ENCODE assay signal across 23 cellular contexts in genomic region chr1:150288822-150289221, GRCh38. TPM values are rescaled to one million over a fixed set of nuclear protein-coding genes. Genes with fewer than 3 reads are reported as not detected.
DNase-seq lines count a peak whose midpoint lies in the region; ATAC-seq, FAIRE-seq and TF ChIP-seq lines count a peak whose summit lies in the region.
"Had no signal": no experiment of that assay in that cellular context is flagged by ENCODE, and none has a peak within 500 bp of the region (broad histone marks: within the 10 kb centered on the region; RNA-seq: fewer than 3 reads in every experiment).

No MANE protein-coding gene starts in this region.

- peak overlapping the region; percentile 86 for H2AFZ ChIP-seq in K562 (ENCODE audit: low read depth, low read length)

- H3K4me1 ChIP-seq in HEK293 (ENCODE audit: control insufficient read depth, insufficient read depth, low read length) (no peaks in the 10 kb centered on the region), K562 (replicated peaks in 1 of 2; ENCODE audit: control insufficient read depth in 2 of 2, insufficient read depth in 2 of 2, low read length in 2 of 2) (peaks cover 14 to 30% of the 10 kb centered on the region in 2 experiments)
- H3K4me1 ChIP-seq: BE2C had no signal

- CTCF ChIA-PET in HEK293 (lab: Yijun Ruan, JAX) (interaction anchor here (1.2 kb wide), 1 partner anchor 33 kb away, joined by 7 read pairs; no protein-coding TSS in a partner anchor), K562 (lab: Yijun Ruan, JAX; ENCODE audit: low intra/inter-chr PET ratio) (no interaction called here)

- 34% methylated on average over 4 of the region's 4 CpGs for WGBS in K562 (ENCODE audit: insufficient coverage, low coverage, missing lambda C conversion rate)

- intact Hi-C loops in K562 (cut with micrococcal nuclease): no loop called here

- no peaks in the 10 kb centered on the region for H4K20me1 ChIP-seq in K562 (replicated peaks; ENCODE audit: control insufficient read depth, insufficient read depth, low read length)
- H4K20me1 ChIP-seq: BLaER1 treated with 17β-estradiol and CSF1 and Interleukin-3, amounts not matched to agents 10 nM and 100 nM had no signal

- H3K9ac ChIP-seq in K562 (ENCODE audit: insufficient read depth in 1 of 2, low read depth in 2 of 2, low read length in 2 of 2): no peak overlapping the region
- H3K9ac ChIP-seq: BLaER1 treated with 17β-estradiol and CSF1 and Interleukin-3, amounts not matched to agents 10 nM and 100 nM had no signal

- H3K27me3 ChIP-seq in K562 (ENCODE audit: control insufficient read depth in 2 of 2, insufficient read depth in 2 of 2, low read length in 2 of 2): no peaks in the 10 kb centered on the region
- H3K27me3 ChIP-seq: BE2C; BLaER1 treated with 17β-estradiol and CSF1 and Interleukin-3, amounts not matched to agents 10 nM and 100 nM had no signal

- POLR2A ChIA-PET in HEK293 (lab: Yijun Ruan, JAX): no interaction called here
- POLR2A ChIA-PET in K562 (lab: Yijun Ruan, JAX): interaction anchor here (0.5 to 3.9 kb wide), 3 partner anchors 16 to 163 kb away, joined by 3 to 15 read pairs (median 4); partner anchors contain the start of gene C1orf54

- TF ChIP-seq EP300 in K562 (IDR thresholded peaks at IDR 0.05; ENCODE audit: low read length): no peak

- H3K27ac ChIP-seq in HEK293 (ENCODE audit: extremely low read depth, low read depth, low read length) (no peak overlapping the region), K562 (ENCODE audit: extremely low read depth, low read depth, low read length) (peak overlapping the region; percentile 20)
- H3K27ac ChIP-seq: 22Rv1; BLaER1 treated with 17β-estradiol and CSF1 and Interleukin-3, amounts not matched to agents 10 nM and 100 nM had no signal

- peaks cover 6% of the 10 kb centered on the region for H3K79me2 ChIP-seq in K562 (ENCODE audit: control insufficient read depth, insufficient read depth, low read length)

- DNase-seq in NCI-H526 (lab: John Stamatoyannopoulos, UW): peak; percentile 76 to 79
- DNase-seq in K562 (ENCODE audit: extremely low read depth in 1 of 4, low spot score in 3 of 4): peak in 1 of 4 experiments; percentile 39
- no peak for DNase-seq in NCI-H2227 treated with DMSO at 0.1 percent for 48 hours (lab: John Stamatoyannopoulos, UW)
- no peak for DNase-seq in NCI-H524 (lab: John Stamatoyannopoulos, UW)
- DNase-seq: AML-193; BE2C; CD4-positive, alpha-beta T cell; CD8-positive, alpha-beta memory T cell; DMS53; DMS79 treated with DMSO at 0.1 percent for 48 hours; GF-D8; GOT3 had no signal

- peak overlapping the region; percentile 47 for H3K4me2 ChIP-seq in K562 (ENCODE audit: insufficient read depth, low read length)
- H3K4me2 ChIP-seq: BLaER1 treated with 17β-estradiol and CSF1 and Interleukin-3, amounts not matched to agents 10 nM and 100 nM had no signal

- H3K36me3 ChIP-seq in HEK293 (ENCODE audit: control insufficient read depth in 2 of 2, insufficient read depth in 1 of 2, low read length in 2 of 2) (no peaks in the 10 kb centered on the region), K562 (ENCODE audit: control insufficient read depth, insufficient read depth, low read length) (no peaks in the 10 kb centered on the region)
- H3K36me3 ChIP-seq: BE2C; BLaER1 treated with 17β-estradiol and CSF1 and Interleukin-3, amounts not matched to agents 10 nM and 100 nM; HAP-1 had no signal

- ATAC-seq in K562 (peak; percentile 11; the same call in 1 of the 3 replicates), HG03469 (IDR thresholded peaks at IDR 0.05; ENCODE audit: unreplicated experiment) (no peak)

- H3K9me3 ChIP-seq in HEK293 (ENCODE audit: control insufficient read depth, insufficient read depth, low read depth, low read length) (no peaks in the 10 kb centered on the region), K562 (replicated peaks; ENCODE audit: control insufficient read depth, insufficient read depth, low read depth, low read length) (no peaks in the 10 kb centered on the region)
- H3K9me3 ChIP-seq: BE2C; BLaER1 treated with 17β-estradiol and CSF1 and Interleukin-3, amounts not matched to agents 10 nM and 100 nM; HAP-1 had no signal

- BruUV-seq in K562 (replicated peaks; lab: Mats Ljungman, UMichigan): no TSS peak

- FAIRE-seq in K562 (lab: Jason Lieb, UNC): peak; percentile 29
- FAIRE-seq: A204.1, GM12891, GM18507, H54 had no signal

- no peak for TF ChIP-seq POLR2A in K562 (conservative IDR thresholded peaks at IDR 0.05)

- H3K4me3 ChIP-seq in HEK293 (ENCODE audit: low read depth, low read length) (no peak overlapping the region), K562 (no peak overlapping the region)
- H3K4me3 ChIP-seq: BLaER1 treated with 17β-estradiol and CSF1 and Interleukin-3, amounts not matched to agents 10 nM and 100 nM; HAP-1 had no signal

- no peak for TF ChIP-seq RAD21 in K562 (CRISPR knock-in tag; conservative IDR thresholded peaks at IDR 0.05 in 1 of 2, IDR thresholded peaks at IDR 0.05 in 1 of 2)

- in situ Hi-C loops in K562 (cut with MboI): no loop called here

- TF ChIP-seq CTCF in HEK293 (tag by site-specific recombination; IDR thresholded peaks at IDR 0.05): no peak
- TF ChIP-seq CTCF in K562 (IDR thresholded peaks at IDR 0.05 in 2 of 3, conservative IDR thresholded peaks at IDR 0.05 in 1 of 3; ENCODE audit: insufficient read depth in 2 of 3, low read depth in 1 of 3, low read length in 3 of 3): no peak

- H3K9me1 ChIP-seq in K562 (ENCODE audit: control insufficient read depth, insufficient read depth, low read length): no peaks in the 10 kb centered on the region

RNA-seq across cellular contexts. Expression of gene MRPS21, which starts 4.8 kb away (rescaled TPM):
- total RNA-seq in K562 (2011; cell fraction: chromatin; rRNA removed; ENCODE audit: low replicate concordance): 67.0 and 94.2 TPM in 2 replicates
- total RNA-seq in K562 (2011; cell fraction: nucleolus; rRNA removed): 81.9 and 86.1 TPM in 2 replicates
- 80.3 and 84.8 TPM in 2 replicates for total RNA-seq in K562 (2011; cell fraction: nucleoplasm; rRNA removed)
- total RNA-seq in K562 (2014; rRNA removed) (139 and 144 TPM in 2 replicates), K562 (2014; rRNA removed; fragmentation: Illumina TruSeq; extraction: Trizol) (163 and 164 TPM in 2 replicates), K562 (2015; rRNA removed; fragmentation: Illumina TruSeq; extraction: Trizol) (123 and 132 TPM in 2 replicates), K562 (2021) (131 and 133 TPM in 2 replicates)
- polyA plus RNA-seq in K562 (2011; rRNA removed) (151 and 182 TPM in 2 replicates), K562 (2014; fragmentation: Illumina TruSeq; extraction: Trizol) (115 and 119 TPM in 2 replicates), K562 (2014; fragmentation: Nextera tagmentation; extraction: Ambion mirVana) (100 to 1,000 TPM; 374 to 407 TPM), K562 (2014; rRNA removed) (149 and 173 TPM in 2 replicates)
- 57.7 and 87.2 TPM in 2 replicates for polyA plus RNA-seq in K562 (2011; cell fraction: cytosol; rRNA removed)
- 213 and 215 TPM in 2 replicates for polyA plus RNA-seq in K562 (2011; cell fraction: nucleus; rRNA removed)
- 74.4 and 116 TPM in 2 replicates for polyA plus RNA-seq in K562 (2012)
- 42.5 and 52.5 TPM in 2 replicates for polyA minus RNA-seq in K562 (2011; rRNA and poly(A)+ RNA removed)
- polyA minus RNA-seq in K562 (2011; cell fraction: cytosol; rRNA and poly(A)+ RNA removed): 20.5 and 26.2 TPM in 2 replicates
- 21.0 and 32.3 TPM in 2 replicates for polyA minus RNA-seq in K562 (2011; cell fraction: nucleus; rRNA and poly(A)+ RNA removed)

RNA-seq across cellular contexts. Expression of gene CIART, which starts 6.5 kb away (rescaled TPM):
- 0.67 and 1.3 TPM in 2 replicates for total RNA-seq in K562 (2011; cell fraction: chromatin; rRNA removed; ENCODE audit: low replicate concordance)
- total RNA-seq in K562 (2011; cell fraction: nucleolus; rRNA removed): 0.67 TPM in 1 of 2 replicates, not detected in the other
- 0.29 and 1.5 TPM in 2 replicates for total RNA-seq in K562 (2011; cell fraction: nucleoplasm; rRNA removed)
- total RNA-seq in K562 (2014; rRNA removed) (0.41 TPM in 1 of 2 replicates, not detected in the other), K562 (2014; rRNA removed; fragmentation: Illumina TruSeq; extraction: Trizol) (0.15 TPM in 1 of 2 replicates, not detected in the other), K562 (2015; rRNA removed; fragmentation: Illumina TruSeq; extraction: Trizol) (0.22 TPM in 1 of 2 replicates, not detected in the other), K562 (2021) (0.35 TPM in 1 of 2 replicates, not detected in the other)
- polyA plus RNA-seq in K562 (2011; rRNA removed) (0.30 TPM in 1 of 2 replicates, not detected in the other), K562 (2014; fragmentation: Illumina TruSeq; extraction: Trizol) (0.19 and 0.35 TPM in 2 replicates), K562 (2014; fragmentation: Nextera tagmentation; extraction: Ambion mirVana) (under 1 TPM; 0.07 to 0.21 TPM), K562 (2014; rRNA removed) (0.19 and 1.1 TPM in 2 replicates)
- polyA plus RNA-seq in K562 (2011; cell fraction: cytosol; rRNA removed): 0.12 and 0.19 TPM in 2 replicates
- 1.1 and 1.3 TPM in 2 replicates for polyA plus RNA-seq in K562 (2011; cell fraction: nucleus; rRNA removed)
- polyA plus RNA-seq in K562 (2012): 0.10 and 0.44 TPM in 2 replicates
- polyA minus RNA-seq in K562 (2011; rRNA and poly(A)+ RNA removed): not detected in 2 replicates
- not detected in 2 replicates for polyA minus RNA-seq in K562 (2011; cell fraction: cytosol; rRNA and poly(A)+ RNA removed)
- polyA minus RNA-seq in K562 (2011; cell fraction: nucleus; rRNA and poly(A)+ RNA removed): not detected in 2 replicates
- total RNA-seq: Daoy had no signal
- polyA plus RNA-seq: CD14-positive monocyte had no signal

RNA-seq across cellular contexts. Expression of gene C1orf54, which starts 16.2 kb away (rescaled TPM):
- 0.81 and 0.97 TPM in 2 replicates for total RNA-seq in K562 (2011; cell fraction: chromatin; rRNA removed; ENCODE audit: low replicate concordance)
- 0.50 TPM in 1 of 2 replicates, not detected in the other for total RNA-seq in K562 (2011; cell fraction: nucleolus; rRNA removed)
- 0.29 TPM in 1 of 2 replicates, not detected in the other for total RNA-seq in K562 (2011; cell fraction: nucleoplasm; rRNA removed)
- not detected in 2 replicates for total RNA-seq in K562 (2014; rRNA removed)
- total RNA-seq in K562 (2014; rRNA removed; fragmentation: Illumina TruSeq; extraction: Trizol): 0.65 and 1.1 TPM in 2 replicates
- 1.1 and 2.2 TPM in 2 replicates for total RNA-seq in K562 (2015; rRNA removed; fragmentation: Illumina TruSeq; extraction: Trizol)
- 0.20 and 1.00 TPM in 2 replicates for total RNA-seq in K562 (2021)
- polyA plus RNA-seq in K562 (2011; rRNA removed): 1.2 and 3.4 TPM in 2 replicates
- polyA plus RNA-seq in K562 (2011; cell fraction: cytosol; rRNA removed): 0.48 and 2.8 TPM in 2 replicates
- 0.47 and 1.8 TPM in 2 replicates for polyA plus RNA-seq in K562 (2011; cell fraction: nucleus; rRNA removed)
- 2.7 and 2.8 TPM in 2 replicates for polyA plus RNA-seq in K562 (2012)
- polyA plus RNA-seq in K562 (2014; fragmentation: Illumina TruSeq; extraction: Trizol): 1.0 and 1.2 TPM in 2 replicates
- polyA plus RNA-seq in K562 (2014; fragmentation: Nextera tagmentation; extraction: Ambion mirVana): 1 to 10 TPM; 2.0 to 2.5 TPM
- polyA plus RNA-seq in K562 (2014; rRNA removed): 0.33 and 1.1 TPM in 2 replicates
- 0.30 TPM in 1 of 2 replicates, not detected in the other for polyA minus RNA-seq in K562 (2011; rRNA and poly(A)+ RNA removed)
- 1.0 TPM in 1 of 2 replicates, not detected in the other for polyA minus RNA-seq in K562 (2011; cell fraction: cytosol; rRNA and poly(A)+ RNA removed)
- 0.67 TPM in 1 of 2 replicates, not detected in the other for polyA minus RNA-seq in K562 (2011; cell fraction: nucleus; rRNA and poly(A)+ RNA removed)

RNA-seq across cellular contexts. Expression of gene APH1A, which starts 20.0 kb away (rescaled TPM):
- 115 and 218 TPM in 2 replicates for total RNA-seq in K562 (2011; cell fraction: chromatin; rRNA removed; ENCODE audit: low replicate concordance)
- total RNA-seq in K562 (2011; cell fraction: nucleolus; rRNA removed): 215 and 226 TPM in 2 replicates
- total RNA-seq in K562 (2011; cell fraction: nucleoplasm; rRNA removed): 182 and 231 TPM in 2 replicates
- total RNA-seq in K562 (2014; rRNA removed) (48.8 and 59.0 TPM in 2 replicates), K562 (2014; rRNA removed; fragmentation: Illumina TruSeq; extraction: Trizol) (70.6 and 74.0 TPM in 2 replicates), K562 (2015; rRNA removed; fragmentation: Illumina TruSeq; extraction: Trizol) (77.0 and 79.1 TPM in 2 replicates), K562 (2021) (97.3 and 98.6 TPM in 2 replicates)
- polyA plus RNA-seq in K562 (2011; rRNA removed) (111 and 123 TPM in 2 replicates), K562 (2014; fragmentation: Illumina TruSeq; extraction: Trizol) (84.5 and 93.5 TPM in 2 replicates), K562 (2014; fragmentation: Nextera tagmentation; extraction: Ambion mirVana) (1 to 10 TPM; 5.6 to 6.0 TPM), K562 (2014; rRNA removed) (86.8 and 89.4 TPM in 2 replicates)
- polyA plus RNA-seq in K562 (2011; cell fraction: cytosol; rRNA removed): 167 and 205 TPM in 2 replicates
- polyA plus RNA-seq in K562 (2011; cell fraction: nucleus; rRNA removed): 121 and 152 TPM in 2 replicates
- 80.8 and 88.2 TPM in 2 replicates for polyA plus RNA-seq in K562 (2012)
- polyA minus RNA-seq in K562 (2011; rRNA and poly(A)+ RNA removed): 96.8 and 108 TPM in 2 replicates
- 39.9 and 46.7 TPM in 2 replicates for polyA minus RNA-seq in K562 (2011; cell fraction: cytosol; rRNA and poly(A)+ RNA removed)
- 49.7 and 72.8 TPM in 2 replicates for polyA minus RNA-seq in K562 (2011; cell fraction: nucleus; rRNA and poly(A)+ RNA removed)

RNA-seq across cellular contexts. Expression of gene CA14, which starts 31.2 kb away (rescaled TPM):
- total RNA-seq in K562 (2011; cell fraction: chromatin; rRNA removed; ENCODE audit: low replicate concordance): 0.60 TPM in 1 of 2 replicates, not detected in the other
- total RNA-seq in K562 (2011; cell fraction: nucleolus; rRNA removed): 0.39 and 0.50 TPM in 2 replicates
- total RNA-seq in K562 (2011; cell fraction: nucleoplasm; rRNA removed): 0.53 TPM in 1 of 2 replicates, not detected in the other
- total RNA-seq in K562 (2014; rRNA removed): not detected in 2 replicates
- total RNA-seq in K562 (2014; rRNA removed; fragmentation: Illumina TruSeq; extraction: Trizol): 0.15 and 0.16 TPM in 2 replicates
- total RNA-seq in K562 (2015; rRNA removed; fragmentation: Illumina TruSeq; extraction: Trizol): 0.33 and 0.41 TPM in 2 replicates
- total RNA-seq in K562 (2021): 0.22 and 0.36 TPM in 2 replicates
- polyA plus RNA-seq in K562 (2011; rRNA removed): 0.13 and 0.24 TPM in 2 replicates
- 0.13 and 0.24 TPM in 2 replicates for polyA plus RNA-seq in K562 (2011; cell fraction: cytosol; rRNA removed)
- 0.24 and 0.25 TPM in 2 replicates for polyA plus RNA-seq in K562 (2011; cell fraction: nucleus; rRNA removed)
- 0.51 and 0.69 TPM in 2 replicates for polyA plus RNA-seq in K562 (2012)
- 0.15 and 0.16 TPM in 2 replicates for polyA plus RNA-seq in K562 (2014; fragmentation: Illumina TruSeq; extraction: Trizol)
- under 1 TPM; 0.30 to 0.46 TPM for polyA plus RNA-seq in K562 (2014; fragmentation: Nextera tagmentation; extraction: Ambion mirVana)
- polyA plus RNA-seq in K562 (2014; rRNA removed): 0.12 and 0.57 TPM in 2 replicates
- polyA minus RNA-seq in K562 (2011; rRNA and poly(A)+ RNA removed): 0.12 and 0.25 TPM in 2 replicates
- polyA minus RNA-seq in K562 (2011; cell fraction: cytosol; rRNA and poly(A)+ RNA removed): not detected in 2 replicates
- polyA minus RNA-seq in K562 (2011; cell fraction: nucleus; rRNA and poly(A)+ RNA removed): not detected in 2 replicates
- total RNA-seq: CD4-positive, alpha-beta T cell; CD8-positive, alpha-beta memory T cell; Daoy had no signal
- polyA plus RNA-seq: CD14-positive monocyte had no signal

Comparison
In these comparisons a context has a peak if more than half of its experiments do, and no peak if none do; other contexts are left out.
1. DNase-seq: peak in NCI-H526 (2 of 2); none in NCI-H2227 treated with DMSO at 0.1 percent for 48 hours (single experiment) and NCI-H524 (0 of 2).
2. Of the 44 proteins assayed by ChIP-seq in both K562 and HEK293: peak only in K562: none; only in HEK293: ZBTB17; in both: none; in neither: 43.